13 cellular contexts compared by ENCODE assay signal in genomic region chr10:32328499-32328898, GRCh38. TPM values are rescaled to one million over a fixed set of nuclear protein-coding genes. Genes with fewer than 3 reads are reported as not detected.
DNase-seq lines count a peak whose midpoint lies in the region; ATAC-seq and TF ChIP-seq lines count a peak whose summit lies in the region.
"Had no signal": no experiment of that assay in that cellular context is flagged by ENCODE, and none has a peak within 500 bp of the region (broad histone marks: within the 10 kb centered on the region; RNA-seq: fewer than 3 reads in every experiment).

No MANE protein-coding gene starts in this region.

- intact Hi-C loops in CD8-positive, alpha-beta T cell (cut with DNase I, micrococcal nuclease): loop anchor here in 1 of 2 experiments (1.0 to 2.0 kb wide), 2 partner anchors 12 to 14 kb away; no protein-coding TSS in a partner anchor

- POLR2A ChIA-PET in CD8-positive, alpha-beta T cell (lab: Charles Lee): no interaction called here
- POLR2A ChIA-PET in HEK293 (lab: Yijun Ruan, JAX): no interaction called here

- peaks cover 26% of the 10 kb centered on the region for H3K36me3 Mint-ChIP-seq in CD8-positive, alpha-beta T cell
- peaks cover 7% of the 10 kb centered on the region for H3K36me3 Mint-ChIP-seq in osteocyte (ENCODE audit: unreplicated experiment)

- no peaks in the 10 kb centered on the region for H3K9me3 ChIP-seq in CD8-positive, alpha-beta T cell (ENCODE audit: low read length)
- no peaks in the 10 kb centered on the region for H3K9me3 ChIP-seq in HEK293 (ENCODE audit: control insufficient read depth, insufficient read depth, low read depth, low read length)
- H3K9me3 ChIP-seq in HAP-1: no peaks in the 10 kb centered on the region
- H3K9me3 ChIP-seq: prostate gland, tibial nerve had no signal

- H3K27me3 Mint-ChIP-seq in CD8-positive, alpha-beta T cell (ENCODE audit: low read depth): no peaks in the 10 kb centered on the region
- no peaks in the 10 kb centered on the region for H3K27me3 Mint-ChIP-seq in osteocyte (ENCODE audit: unreplicated experiment)

- ATAC-seq in CD8-positive, alpha-beta T cell: no peak
- ATAC-seq: Panc1 had no signal

- in situ Hi-C loops in HAP-1 (cut with MboI; ENCODE audit: low sequenced_read_pairs): no loop called here

- peaks cover 86% of the 10 kb centered on the region for H3K4me1 Mint-ChIP-seq in CD8-positive, alpha-beta T cell (ENCODE audit: low read depth)
- peaks cover 58% of the 10 kb centered on the region for H3K4me1 Mint-ChIP-seq in osteocyte (ENCODE audit: unreplicated experiment)

- H3K27ac Mint-ChIP-seq in CD8-positive, alpha-beta T cell: peak overlapping the region; percentile 73
- peak overlapping the region; percentile 21 for H3K27ac Mint-ChIP-seq in osteocyte (ENCODE audit: unreplicated experiment)

- CTCF ChIA-PET in CD8-positive, alpha-beta T cell (lab: Charles Lee): interaction anchor here (0.6 to 1.3 kb wide), 3 partner anchors 40 to 71 kb away, joined by 3 read pairs; no protein-coding TSS in a partner anchor
- CTCF ChIA-PET in HEK293 (lab: Yijun Ruan, JAX): interaction anchor here (0.7 to 1.7 kb wide), 3 partner anchors 15 to 73 kb away, joined by 3 to 7 read pairs (median 4); no protein-coding TSS in a partner anchor

- peaks cover 76% of the 10 kb centered on the region for H3K4me1 ChIP-seq in CD8-positive, alpha-beta T cell (ENCODE audit: insufficient read depth, low read length)
- H3K4me1 ChIP-seq in HEK293 (ENCODE audit: control insufficient read depth, insufficient read depth, low read length) (peaks cover 23% of the 10 kb centered on the region), HAP-1 (peaks cover 26% of the 10 kb centered on the region)

- peak in 2 of 7 experiments; percentile 19 to 34 for DNase-seq in CD8-positive, alpha-beta T cell
- no peak for DNase-seq in coronary artery (ENCODE audit: low spot score)
- DNase-seq in osteocyte (ENCODE audit: extremely low spot score, unreplicated experiment): no peak
- DNase-seq in HAP-1 (ENCODE audit: low spot score in 2 of 2): no peak
- no peak for DNase-seq in DMS53 (lab: John Stamatoyannopoulos, UW)
- DNase-seq in globus pallidus (ENCODE audit: low spot score): no peak
- DNase-seq: NCI-H1930, NCI-H526 had no signal

- H3K36me3 ChIP-seq in CD8-positive, alpha-beta T cell (ENCODE audit: insufficient read depth, low read length): no peaks in the 10 kb centered on the region
- no peaks in the 10 kb centered on the region; a peak in 1 of 3 replicates for H3K36me3 ChIP-seq in HEK293 (ENCODE audit: control insufficient read depth in 2 of 2, insufficient read depth in 1 of 2, low read length in 2 of 2)
- no peaks in the 10 kb centered on the region for H3K36me3 ChIP-seq in HAP-1 (replicated peaks)
- H3K36me3 ChIP-seq: prostate gland, tibial nerve had no signal

- no peak for TF ChIP-seq CTCF in CD8-positive, alpha-beta T cell (IDR thresholded peaks at IDR 0.05)
- TF ChIP-seq CTCF in HEK293 (tag by site-specific recombination; IDR thresholded peaks at IDR 0.05): no peak
- no peak for TF ChIP-seq CTCF in coronary artery (IDR thresholded peaks at IDR 0.05)
- TF ChIP-seq CTCF in osteocyte (IDR thresholded peaks at IDR 0.05): no peak

- no peak overlapping the region for H3K27ac ChIP-seq in CD8-positive, alpha-beta T cell (ENCODE audit: low read depth, low read length)
- H3K27ac ChIP-seq in HEK293 (ENCODE audit: extremely low read depth, low read depth, low read length) (no peak overlapping the region), coronary artery (no peak overlapping the region)
- H3K27ac ChIP-seq: C4-2B, prostate gland, tibial nerve had no signal

- no peak overlapping the region for H3K4me3 ChIP-seq in CD8-positive, alpha-beta T cell (ENCODE audit: low read depth, low read length)
- H3K4me3 ChIP-seq in HEK293 (ENCODE audit: low read depth, low read length) (no peak overlapping the region), coronary artery (peak overlapping the region; percentile 27), HAP-1 (no peak overlapping the region)
- H3K4me3 ChIP-seq: prostate gland, tibial nerve had no signal

- H3K27me3 ChIP-seq in CD8-positive, alpha-beta T cell (ENCODE audit: insufficient read depth, low read length): no peaks in the 10 kb centered on the region
- H3K27me3 ChIP-seq in HAP-1 (ENCODE audit: low read depth): no peaks in the 10 kb centered on the region
- H3K27me3 ChIP-seq: tibial nerve had no signal

- H3K9me3 Mint-ChIP-seq in CD8-positive, alpha-beta T cell: no peaks in the 10 kb centered on the region
- no peaks in the 10 kb centered on the region for H3K9me3 Mint-ChIP-seq in osteocyte (ENCODE audit: unreplicated experiment)

- H3K4me3 Mint-ChIP-seq in CD8-positive, alpha-beta T cell: peak overlapping the region; percentile 47
- H3K4me3 Mint-ChIP-seq in osteocyte (ENCODE audit: unreplicated experiment): no peak overlapping the region

TF ChIP-seq in HEK293, 187 proteins besides CTCF, POLR2A, EP300 and RAD21:
- TF ChIP-seq ZNF677 (tag by site-specific recombination; IDR thresholded peaks at IDR 0.05) (peak; percentile 73), ZNF16 (tag by site-specific recombination; IDR thresholded peaks at IDR 0.05; ENCODE audit: low read depth) (no peak)

RNA-seq across cellular contexts. Expression of gene EPC1, which starts 18.5 kb away (rescaled TPM):
- 100 to 1,000 TPM; 205 TPM for total RNA-seq in CD8-positive, alpha-beta T cell
- total RNA-seq in osteocyte: 35.5 and 37.8 TPM in 2 replicates
